ENCODE assay signal across 8 cellular contexts in the genomic region with DNA sequence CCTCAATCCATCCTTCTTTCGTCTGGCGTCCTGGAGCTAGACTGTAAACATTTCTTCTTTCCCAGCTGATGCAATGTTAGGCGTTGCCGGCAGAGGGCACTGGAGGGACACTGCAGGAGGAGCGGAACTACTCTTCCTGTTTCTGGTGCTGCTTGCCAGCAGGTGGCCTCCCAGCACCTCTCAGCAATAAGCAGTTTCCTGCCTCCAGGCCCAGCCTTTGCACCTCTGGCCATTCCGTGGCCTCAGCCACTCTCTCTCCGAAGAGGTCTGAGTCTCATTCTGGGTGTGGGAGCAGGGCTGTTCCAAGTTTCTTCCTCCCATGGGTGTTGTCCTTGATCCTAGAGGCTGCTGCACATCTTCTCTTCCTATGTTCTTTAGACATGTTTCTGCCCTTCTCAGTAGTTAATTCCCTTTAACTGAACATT. TPM values are rescaled to one million over a fixed set of nuclear protein-coding genes. Genes with fewer than 3 reads are reported as not detected.
DNase-seq lines count a peak whose midpoint lies in the region; ATAC-seq and TF ChIP-seq lines count a peak whose summit lies in the region.

No MANE protein-coding gene starts in this region.

- peaks cover 0 to 10% (median 0%) of the 10 kb centered on the region in 11 donors for H3K9me3 ChIP-seq in heart right ventricle

- H3K27ac Mint-ChIP-seq in activated naive CD8-positive, alpha-beta T cell treated with anti-CD3 and anti-CD28 coated beads, Interleukin-2, amount 50 U/mL, for 24 hours = peak overlapping the region; percentile 6

- H3K4me1 ChIP-seq in heart right ventricle = peaks cover 0 to 6% (median 4%) of the 10 kb centered on the region in 9 donors

- H3K27me3 ChIP-seq in heart right ventricle = peaks cover 0 to 17% (median 4%) of the 10 kb centered on the region in 7 donors

- WGBS in heart right ventricle, 2 donors = 0 to 1% methylated on average over 7 of the region's 7 CpGs

- H3K4me3 ChIP-seq in heart right ventricle = no peak overlapping the region

- peaks cover 2% of the 10 kb centered on the region for H3K36me3 Mint-ChIP-seq in activated naive CD8-positive, alpha-beta T cell treated with anti-CD3 and anti-CD28 coated beads, Interleukin-2, amount 50 U/mL, for 24 hours (ENCODE audit: low read depth)

- ATAC-seq in HG02759 (IDR thresholded peaks at IDR 0.05; ENCODE audit: unreplicated experiment) = peak; percentile 85
- ATAC-seq in activated naive CD8-positive, alpha-beta T cell treated with anti-CD3 and anti-CD28 coated beads, Interleukin-2, amount 50 U/mL, for 24 hours = peak; percentile 97
- peak; percentile 69 to 92 (median 88) for ATAC-seq in heart right ventricle
- ATAC-seq in HG03025 (IDR thresholded peaks at IDR 0.05; ENCODE audit: low FRiP score, unreplicated experiment) = no peak

- H3K4me3 Mint-ChIP-seq in activated naive CD8-positive, alpha-beta T cell treated with anti-CD3 and anti-CD28 coated beads, Interleukin-2, amount 50 U/mL, for 24 hours = no peak overlapping the region

- peak; percentile 94 for DNase-seq in GM10266 (ENCODE audit: extremely low spot score)
- peak; percentile 75 for DNase-seq in NCI-H146 treated with DMSO at 0.1 percent for 48 hours (lab: John Stamatoyannopoulos, UW; ENCODE audit: unreplicated experiment)
- DNase-seq in T follicular helper cell (ENCODE audit: low read depth) = peak; percentile 74
- peak; percentile 84 for DNase-seq in activated naive CD8-positive, alpha-beta T cell treated with anti-CD3 and anti-CD28 coated beads, Interleukin-2, amount 50 U/mL, for 24 hours
- peak; percentile 83 to 86 for DNase-seq in heart right ventricle
- peak; percentile 86 for DNase-seq in renal cortical epithelial cell (ENCODE audit: low read depth)

- intact Hi-C loops in heart right ventricle (cut with DNase I) = loop anchor here (1.0 to 10.0 kb wide), 13 partner anchors 49 to 564 kb away; a partner anchor contains a TSS

- peaks cover 7% of the 10 kb centered on the region for H3K9me3 Mint-ChIP-seq in activated naive CD8-positive, alpha-beta T cell treated with anti-CD3 and anti-CD28 coated beads, Interleukin-2, amount 50 U/mL, for 24 hours

- TF ChIP-seq CTCF in GM10266 (IDR thresholded peaks at IDR 0.05; ENCODE audit: control insufficient read depth, insufficient read depth, low read depth, missing control alignments) = peak; percentile 100
- TF ChIP-seq CTCF in heart right ventricle (IDR thresholded peaks at IDR 0.05) = peak; percentile 98 to 100 (median 100)

- peaks cover 10% of the 10 kb centered on the region for H3K4me1 Mint-ChIP-seq in activated naive CD8-positive, alpha-beta T cell treated with anti-CD3 and anti-CD28 coated beads, Interleukin-2, amount 50 U/mL, for 24 hours

- no peaks in the 10 kb centered on the region for H3K36me3 ChIP-seq in heart right ventricle

- H3K27me3 Mint-ChIP-seq in activated naive CD8-positive, alpha-beta T cell treated with anti-CD3 and anti-CD28 coated beads, Interleukin-2, amount 50 U/mL, for 24 hours = peaks cover 6% of the 10 kb centered on the region

- no peak overlapping the region for H3K27ac ChIP-seq in heart right ventricle

RNA-seq across cellular contexts. Expression of a gene that starts 7.5 kb away (rescaled TPM):
- 10 to 100 TPM in 8 of 10 donors, 1 to 10 TPM in 2; 6.0 to 32.0 (median 16.3) TPM for total RNA-seq in heart right ventricle
- 10 to 100 TPM in 1 of 2 donors, 1 to 10 TPM in 1; 2.8 to 13.8 TPM for polyA plus RNA-seq in heart right ventricle
- 0.89 TPM in 1 of 2 replicates, not detected in the other for total RNA-seq in renal cortical epithelial cell
